In the genomic region with DNA sequence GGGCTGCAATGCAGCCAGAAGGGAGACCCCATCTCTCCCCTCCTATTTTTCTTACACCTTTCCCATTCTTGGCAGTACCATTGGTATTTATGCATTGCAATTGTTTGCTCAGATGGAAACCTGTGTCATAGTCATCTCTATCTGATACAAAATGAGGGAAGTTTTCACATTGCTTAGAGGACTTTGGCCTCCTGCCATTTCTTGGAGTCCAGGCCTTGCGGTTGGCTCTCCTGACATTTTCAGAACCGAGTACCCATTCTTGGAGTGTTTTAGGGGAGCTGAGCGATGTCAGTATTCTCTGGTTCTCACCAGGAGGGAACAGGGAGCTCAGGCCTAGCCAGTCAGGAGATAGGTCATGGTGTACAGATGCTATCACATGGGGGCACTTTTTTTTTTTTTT, we compare ENCODE assay signal across 9 cellular contexts. TPM values are rescaled to one million over a fixed set of nuclear protein-coding genes. Genes with fewer than 3 reads are reported as not detected.
DNase-seq lines count a peak whose midpoint lies in the region; ATAC-seq, FAIRE-seq and TF ChIP-seq lines count a peak whose summit lies in the region.
"Had no signal": no experiment of that assay in that cellular context is flagged by ENCODE, and none has a peak within 500 bp of the region (broad histone marks: within the 10 kb centered on the region; RNA-seq: fewer than 3 reads in every experiment).

No MANE protein-coding gene starts in this region.

- H3K4me3 Mint-ChIP-seq in mesothelial cell of epicardium: peak overlapping the region; percentile 88

- CTCF ChIA-PET in BJ (lab: Yijun Ruan, JAX): no interaction called here
- CTCF ChIA-PET in K562 (lab: Yijun Ruan, JAX; ENCODE audit: low intra/inter-chr PET ratio): no interaction called here

- no peak overlapping the region for H3K9ac ChIP-seq in KMS-11
- H3K9ac ChIP-seq in K562 (ENCODE audit: insufficient read depth in 1 of 2, low read depth in 2 of 2, low read length in 2 of 2): peak overlapping the region in 1 of 2 experiments; percentile 1; a peak in 2 of 4 replicates

- H3K4me2 ChIP-seq in KMS-11: peak overlapping the region; percentile 97; the same call in 1 of the 2 replicates
- H3K4me2 ChIP-seq in K562 (ENCODE audit: insufficient read depth, low read length): peak overlapping the region; percentile 82

- H3K36me3 ChIP-seq in BJ (ENCODE audit: control insufficient read depth, insufficient read depth, low read length) (peaks cover 16% of the 10 kb centered on the region), KMS-11 (ENCODE audit: insufficient read depth) (no peaks in the 10 kb centered on the region), K562 (ENCODE audit: control insufficient read depth, insufficient read depth, low read length) (peaks cover 36% of the 10 kb centered on the region; the same call in 2 of the 3 replicates)

- no peak for TF ChIP-seq EP300 in K562 (IDR thresholded peaks at IDR 0.05; ENCODE audit: low read length)

- TF ChIP-seq CTCF in BJ (IDR thresholded peaks at IDR 0.05; ENCODE audit: insufficient read depth, low read depth, low read length) (no peak), KMS-11 (conservative IDR thresholded peaks at IDR 0.05; ENCODE audit: low read depth, low read length) (no peak), K562 (IDR thresholded peaks at IDR 0.05 in 2 of 3, conservative IDR thresholded peaks at IDR 0.05 in 1 of 3; ENCODE audit: insufficient read depth in 2 of 3, low read depth in 1 of 3, low read length in 3 of 3) (no peak), mesothelial cell of epicardium (IDR thresholded peaks at IDR 0.05; ENCODE audit: unreplicated experiment) (no peak)

- no peak overlapping the region for H3K27ac Mint-ChIP-seq in mesothelial cell of epicardium

- no peaks in the 10 kb centered on the region for H3K9me3 Mint-ChIP-seq in mesothelial cell of epicardium

- WGBS in K562 (ENCODE audit: insufficient coverage, low coverage, missing lambda C conversion rate): 11% methylated on average over 3 of the region's 3 CpGs

- TF ChIP-seq POLR2A in K562 (conservative IDR thresholded peaks at IDR 0.05): no peak

- no TSS peak for BruUV-seq in K562 (replicated peaks; lab: Mats Ljungman, UMichigan)

- H2AFZ ChIP-seq in KMS-11 (ENCODE audit: low read depth) (no peak overlapping the region), K562 (ENCODE audit: low read depth, low read length) (no peak overlapping the region)

- in situ Hi-C loops in K562 (cut with MboI): no loop called here

- H3K79me2 ChIP-seq in KMS-11 (ENCODE audit: insufficient read depth, low read depth): peaks cover 18% of the 10 kb centered on the region; the same call in 1 of the 2 replicates
- H3K79me2 ChIP-seq in K562 (ENCODE audit: control insufficient read depth, insufficient read depth, low read length): peaks cover 17% of the 10 kb centered on the region

- POLR2A ChIA-PET in BJ (lab: Charles Lee): no interaction called here
- POLR2A ChIA-PET in K562 (lab: Yijun Ruan, JAX): interaction anchor here (0.7 kb wide), 1 partner anchor 116 kb away, joined by 3 read pairs; no protein-coding TSS in a partner anchor

- H3K4me1 ChIP-seq in KMS-11 (ENCODE audit: low read depth, poor library complexity, severe bottlenecking) (peaks cover 14% of the 10 kb centered on the region), K562 (replicated peaks in 1 of 2; ENCODE audit: control insufficient read depth in 2 of 2, insufficient read depth in 2 of 2, low read length in 2 of 2) (peaks cover 12 to 18% of the 10 kb centered on the region in 2 experiments)

- H4K20me1 ChIP-seq in KMS-11 (ENCODE audit: insufficient read depth) (no peaks in the 10 kb centered on the region), K562 (replicated peaks; ENCODE audit: control insufficient read depth, insufficient read depth, low read length) (no peaks in the 10 kb centered on the region)

- DNase-seq in BJ (ENCODE audit: low read depth): no peak
- peak in 1 of 4 experiments; percentile 59 for DNase-seq in K562 (ENCODE audit: extremely low read depth in 1 of 4, low spot score in 3 of 4)
- no peak for DNase-seq in mesothelial cell of epicardium (ENCODE audit: low spot score in 2 of 2, unreplicated experiment in 2 of 2)
- DNase-seq in HCEC 1CT: no peak
- DNase-seq in activated CD4-positive, alpha-beta T cell treated with anti-CD3 and anti-CD28 coated beads, Interleukin-2, amount 50 U/mL, for 1 hour: no peak
- DNase-seq: Right ventricle myocardium superior had no signal

- ATAC-seq in K562 (peak; percentile 13), GM18517 (IDR thresholded peaks at IDR 0.05; ENCODE audit: unreplicated experiment) (no peak), GM18861 (IDR thresholded peaks at IDR 0.05; ENCODE audit: unreplicated experiment) (no peak)

- no peaks in the 10 kb centered on the region for H3K27me3 Mint-ChIP-seq in mesothelial cell of epicardium (ENCODE audit: low read depth)

- no peaks in the 10 kb centered on the region for H3K9me1 ChIP-seq in K562 (ENCODE audit: control insufficient read depth, insufficient read depth, low read length)

- H3K4me3 ChIP-seq in BJ (ENCODE audit: low read depth, low read length) (peak overlapping the region; percentile 97; the same call in 1 of the 2 replicates), KMS-11 (IDR thresholded peaks at IDR 0.05; ENCODE audit: insufficient read depth, low read depth, low read length) (no peak overlapping the region), K562 (peak overlapping the region; percentile 83; the same call in 1 of the 2 replicates)

- H3K27ac ChIP-seq in KMS-11 (no peak overlapping the region), K562 (ENCODE audit: extremely low read depth, low read depth, low read length) (no peak overlapping the region; the same call in 1 of the 3 replicates)

- peaks cover 24% of the 10 kb centered on the region for H3K36me3 Mint-ChIP-seq in mesothelial cell of epicardium

- H3K9me3 ChIP-seq in K562 (replicated peaks; ENCODE audit: control insufficient read depth, insufficient read depth, low read depth, low read length): no peaks in the 10 kb centered on the region

- peaks cover 20% of the 10 kb centered on the region for H3K4me1 Mint-ChIP-seq in mesothelial cell of epicardium

- FAIRE-seq in K562 (lab: Jason Lieb, UNC): peak; percentile 72

- TF ChIP-seq RAD21 in K562 (CRISPR knock-in tag; conservative IDR thresholded peaks at IDR 0.05 in 1 of 2, IDR thresholded peaks at IDR 0.05 in 1 of 2): no peak

- H3K27me3 ChIP-seq in BJ (ENCODE audit: control insufficient read depth, insufficient read depth, low read length) (no peaks in the 10 kb centered on the region), KMS-11 (ENCODE audit: insufficient read depth, low read depth) (peaks cover 2% of the 10 kb centered on the region; the same call in 1 of the 2 replicates), K562 (ENCODE audit: control insufficient read depth in 2 of 2, insufficient read depth in 2 of 2, low read length in 2 of 2) (no peaks in the 10 kb centered on the region; a peak in 1 of 5 replicates)

- intact Hi-C loops in K562 (cut with micrococcal nuclease): no loop called here

TF ChIP-seq in K562, 482 proteins besides CTCF, POLR2A, EP300 and RAD21 (continues in another document):
- peak; percentile 85 for TF ChIP-seq NFIC (IDR thresholded peaks at IDR 0.05)

RNA-seq across cellular contexts. Expression of a gene that starts 1.5 kb away (rescaled TPM):
- polyA plus RNA-seq in BJ (2011; rRNA removed) (19.8 and 25.5 TPM in 2 replicates), K562 (2011; rRNA removed) (19.3 and 21.6 TPM in 2 replicates), K562 (2014; fragmentation: Illumina TruSeq; extraction: Trizol) (18.9 and 20.7 TPM in 2 replicates), K562 (2014; fragmentation: Nextera tagmentation; extraction: Ambion mirVana) (under 1 TPM; 0.51 to 0.66 TPM), K562 (2014; rRNA removed) (29.5 and 30.6 TPM in 2 replicates)
- polyA minus RNA-seq in BJ (2011; rRNA and poly(A)+ RNA removed): 17.3 and 21.5 TPM in 2 replicates
- total RNA-seq in K562 (2011; cell fraction: chromatin; rRNA removed; ENCODE audit: low replicate concordance): 134 and 224 TPM in 2 replicates
- 88.7 and 97.6 TPM in 2 replicates for total RNA-seq in K562 (2011; cell fraction: nucleolus; rRNA removed)
- 90.3 and 105 TPM in 2 replicates for total RNA-seq in K562 (2011; cell fraction: nucleoplasm; rRNA removed)
- total RNA-seq in K562 (2014; rRNA removed) (12.0 and 13.6 TPM in 2 replicates), K562 (2014; rRNA removed; fragmentation: Illumina TruSeq; extraction: Trizol) (8.2 and 9.9 TPM in 2 replicates), K562 (2015; rRNA removed; fragmentation: Illumina TruSeq; extraction: Trizol) (14.2 and 14.3 TPM in 2 replicates), K562 (2021) (34.2 and 34.6 TPM in 2 replicates), mesothelial cell of epicardium (112 to 117 TPM (median 116 TPM) in 3 replicates)
- 12.3 and 15.1 TPM in 2 replicates for polyA plus RNA-seq in K562 (2011; cell fraction: cytosol; rRNA removed)
- 88.5 and 135 TPM in 2 replicates for polyA plus RNA-seq in K562 (2011; cell fraction: nucleus; rRNA removed)
- 22.5 and 27.9 TPM in 2 replicates for polyA plus RNA-seq in K562 (2012)
- polyA minus RNA-seq in K562 (2011; rRNA and poly(A)+ RNA removed): 16.0 and 16.9 TPM in 2 replicates
- polyA minus RNA-seq in K562 (2011; cell fraction: cytosol; rRNA and poly(A)+ RNA removed): 10.8 and 18.7 TPM in 2 replicates
- 37.4 and 46.9 TPM in 2 replicates for polyA minus RNA-seq in K562 (2011; cell fraction: nucleus; rRNA and poly(A)+ RNA removed)

RNA-seq across cellular contexts. Expression of a gene that starts 58.1 kb away (rescaled TPM):
- polyA plus RNA-seq in BJ (2011; rRNA removed) (0.05 TPM in 1 of 2 replicates, not detected in the other), K562 (2011; rRNA removed) (7.2 and 9.9 TPM in 2 replicates), K562 (2014; fragmentation: Illumina TruSeq; extraction: Trizol) (12.3 and 13.4 TPM in 2 replicates), K562 (2014; fragmentation: Nextera tagmentation; extraction: Ambion mirVana) (1 to 10 TPM; 1.4 to 5.0 TPM), K562 (2014; rRNA removed) (20.9 and 22.0 TPM in 2 replicates)
- not detected in 2 replicates for polyA minus RNA-seq in BJ (2011; rRNA and poly(A)+ RNA removed)
- total RNA-seq in K562 (2011; cell fraction: chromatin; rRNA removed; ENCODE audit: low replicate concordance): 16.8 and 60.7 TPM in 2 replicates
- total RNA-seq in K562 (2011; cell fraction: nucleolus; rRNA removed): 53.0 and 74.2 TPM in 2 replicates
- total RNA-seq in K562 (2011; cell fraction: nucleoplasm; rRNA removed): 25.8 and 31.3 TPM in 2 replicates
- total RNA-seq in K562 (2014; rRNA removed) (23.4 and 29.5 TPM in 2 replicates), K562 (2014; rRNA removed; fragmentation: Illumina TruSeq; extraction: Trizol) (10.7 and 11.0 TPM in 2 replicates), K562 (2015; rRNA removed; fragmentation: Illumina TruSeq; extraction: Trizol) (11.9 and 12.1 TPM in 2 replicates), K562 (2021) (27.6 and 29.0 TPM in 2 replicates), mesothelial cell of epicardium (not detected in 3 replicates)
- 10.5 and 59.1 TPM in 2 replicates for polyA plus RNA-seq in K562 (2011; cell fraction: cytosol; rRNA removed)
- polyA plus RNA-seq in K562 (2011; cell fraction: nucleus; rRNA removed): 4.8 and 12.6 TPM in 2 replicates
- polyA plus RNA-seq in K562 (2012): 15.6 and 20.7 TPM in 2 replicates
- polyA minus RNA-seq in K562 (2011; rRNA and poly(A)+ RNA removed): 3.2 and 7.2 TPM in 2 replicates
- polyA minus RNA-seq in K562 (2011; cell fraction: cytosol; rRNA and poly(A)+ RNA removed): 8.0 and 13.6 TPM in 2 replicates
- 12.3 and 14.5 TPM in 2 replicates for polyA minus RNA-seq in K562 (2011; cell fraction: nucleus; rRNA and poly(A)+ RNA removed)

Comparison
In these comparisons a context has a peak if more than half of its experiments do, and no peak if none do; other contexts are left out.
1. RNA of a gene that starts 58.1 kb away (total RNA-seq): 10.7 to 74.2 TPM in K562; not detected in mesothelial cell of epicardium; every median in the first group is over 10 times any median in the second.